Comparison of ENCODE assay signal across 20 cellular contexts in genomic region chr18:74416124-74416523, GRCh38. TPM values are rescaled to one million over a fixed set of nuclear protein-coding genes. Genes with fewer than 3 reads are reported as not detected.
DNase-seq lines count a peak whose midpoint lies in the region; ATAC-seq and TF ChIP-seq lines count a peak whose summit lies in the region.
"Had no signal": no experiment of that assay in that cellular context is flagged by ENCODE, and none has a peak within 500 bp of the region (broad histone marks: within the 10 kb centered on the region; RNA-seq: fewer than 3 reads in every experiment).

No MANE protein-coding gene starts in this region.

- no peaks in the 10 kb centered on the region for H3K9me3 Mint-ChIP-seq in nephron
- H3K9me3 Mint-ChIP-seq: CD14-positive monocyte; CD4-positive, alpha-beta memory T cell; HFFc6; IgD-negative memory B cell had no signal

- H3K27ac ChIP-seq in left ventricle myocardium inferior (replicated peaks) (peak overlapping the region; percentile 44), HEK293 (ENCODE audit: extremely low read depth, low read depth, low read length) (no peak overlapping the region)

- H3K36me3 ChIP-seq in left ventricle myocardium inferior (no peaks in the 10 kb centered on the region), HEK293 (ENCODE audit: control insufficient read depth in 2 of 2, insufficient read depth in 1 of 2, low read length in 2 of 2) (no peaks in the 10 kb centered on the region)
- H3K36me3 ChIP-seq: BE2C had no signal

- H3K9me3 ChIP-seq in left ventricle myocardium inferior (replicated peaks) = no peaks in the 10 kb centered on the region
- H3K9me3 ChIP-seq in HEK293 (ENCODE audit: control insufficient read depth, insufficient read depth, low read depth, low read length) = no peaks in the 10 kb centered on the region
- H3K9me3 ChIP-seq: BE2C had no signal

- peaks cover 8% of the 10 kb centered on the region for H3K4me1 ChIP-seq in left ventricle myocardium inferior
- H3K4me1 ChIP-seq in HEK293 (ENCODE audit: control insufficient read depth, insufficient read depth, low read length) = no peaks in the 10 kb centered on the region
- H3K4me1 ChIP-seq: BE2C had no signal

- POLR2A ChIA-PET in HEK293 (lab: Yijun Ruan, JAX) = no interaction called here

- ATAC-seq in left cardiac atrium = no peak
- ATAC-seq in GM19452 (IDR thresholded peaks at IDR 0.05; ENCODE audit: unreplicated experiment) = no peak
- ATAC-seq: HepG2 had no signal

- no peaks in the 10 kb centered on the region for H3K36me3 Mint-ChIP-seq in nephron (ENCODE audit: low read depth)
- H3K36me3 Mint-ChIP-seq: CD14-positive monocyte; CD4-positive, alpha-beta memory T cell; IgD-negative memory B cell had no signal

- H3K4me3 Mint-ChIP-seq in nephron = no peak overlapping the region
- H3K4me3 Mint-ChIP-seq: CD14-positive monocyte; CD4-positive, alpha-beta memory T cell; HFFc6; IgD-negative memory B cell had no signal

- intact Hi-C loops in left ventricle myocardium inferior (cut with micrococcal nuclease) (no loop called here), left cardiac atrium (cut with DNase I) (no loop called here)

- H3K27me3 ChIP-seq in left ventricle myocardium inferior (ENCODE audit: low read depth) = peaks cover 9% of the 10 kb centered on the region
- H3K27me3 ChIP-seq: BE2C had no signal

- peaks cover 35% of the 10 kb centered on the region for H3K27me3 Mint-ChIP-seq in nephron (ENCODE audit: low read depth)

- H3K4me3 ChIP-seq in left ventricle myocardium inferior (no peak overlapping the region), HEK293 (ENCODE audit: low read depth, low read length) (no peak overlapping the region)

- TF ChIP-seq CTCF in left ventricle myocardium inferior (IDR thresholded peaks at IDR 0.05; ENCODE audit: borderline replicate concordance) (no peak), HEK293 (tag by site-specific recombination; IDR thresholded peaks at IDR 0.05) (no peak), nephron (IDR thresholded peaks at IDR 0.05; ENCODE audit: unreplicated experiment in 3 of 3) (no peak)

- CTCF ChIA-PET in HEK293 (lab: Yijun Ruan, JAX) = interaction anchor here (0.6 kb wide), 1 partner anchor 17 kb away, joined by 3 read pairs; no protein-coding TSS in a partner anchor

- peak overlapping the region; percentile 23 to 79 (median 46) for H3K27ac Mint-ChIP-seq in nephron
- H3K27ac Mint-ChIP-seq: CD14-positive monocyte; CD4-positive, alpha-beta memory T cell; HFFc6; IgD-negative memory B cell had no signal

- peaks cover 74% of the 10 kb centered on the region for H3K4me1 Mint-ChIP-seq in nephron

- peak; percentile 42 for DNase-seq in left ventricle myocardium inferior
- DNase-seq in left cardiac atrium = no peak
- no peak for DNase-seq in GOT3 (lab: John Stamatoyannopoulos, UW)
- DNase-seq in RPMI8226 = no peak
- DNase-seq: BE2C; Calu3; CD4-positive, alpha-beta memory T cell; DMS79 treated with DMSO at 0.1 percent for 48 hours; GF-D8; HCEC 1CT; HFFc6; KBM-7 had no signal

TF ChIP-seq in HEK293, 187 proteins besides CTCF, POLR2A, EP300 and RAD21:
- TF ChIP-seq ZNF549 (tag by site-specific recombination; IDR thresholded peaks at IDR 0.05) (no peak), ZNF354C (tag by site-specific recombination; IDR thresholded peaks at IDR 0.05; ENCODE audit: borderline replicate concordance, low read depth) (no peak), MYNN (tag by site-specific recombination; IDR thresholded peaks at IDR 0.05; ENCODE audit: borderline replicate concordance) (no peak), ZFHX2 (tag by site-specific recombination; conservative IDR thresholded peaks at IDR 0.05) (peak; percentile 17; the same call in 1 of the 2 replicates), KLF16 (tag by site-specific recombination; IDR thresholded peaks at IDR 0.05) (no peak), EGR2 (tag by site-specific recombination; IDR thresholded peaks at IDR 0.05; ENCODE audit: low read depth) (0 out of 2 replicates have a peak, but pooled peaks have one; percentile 24), ZFP69B (tag by site-specific recombination; IDR thresholded peaks at IDR 0.05) (no peak), ZNF157 (tag by site-specific recombination; IDR thresholded peaks at IDR 0.05) (no peak), ZNF654 (tag by site-specific recombination; IDR thresholded peaks at IDR 0.05; ENCODE audit: low read depth) (no peak), ZFP3 (tag by site-specific recombination; IDR thresholded peaks at IDR 0.05; ENCODE audit: low read depth) (no peak), BCL11A (tag by site-specific recombination; IDR thresholded peaks at IDR 0.05; ENCODE audit: low read depth) (no peak), ZNF2 (tag by site-specific recombination; IDR thresholded peaks at IDR 0.05) (no peak)

RNA-seq across cellular contexts. Expression of gene DIPK1C, which starts 41.0 kb away (rescaled TPM):
- 6.4 TPM for total RNA-seq in left ventricle myocardium inferior
- 1 to 10 TPM; 1.3 to 1.5 TPM for total RNA-seq in left cardiac atrium
- total RNA-seq: A172; Calu3; CD4-positive, alpha-beta memory T cell; H4; HepG2; HFFc6 had no signal
